In the genomic region with DNA sequence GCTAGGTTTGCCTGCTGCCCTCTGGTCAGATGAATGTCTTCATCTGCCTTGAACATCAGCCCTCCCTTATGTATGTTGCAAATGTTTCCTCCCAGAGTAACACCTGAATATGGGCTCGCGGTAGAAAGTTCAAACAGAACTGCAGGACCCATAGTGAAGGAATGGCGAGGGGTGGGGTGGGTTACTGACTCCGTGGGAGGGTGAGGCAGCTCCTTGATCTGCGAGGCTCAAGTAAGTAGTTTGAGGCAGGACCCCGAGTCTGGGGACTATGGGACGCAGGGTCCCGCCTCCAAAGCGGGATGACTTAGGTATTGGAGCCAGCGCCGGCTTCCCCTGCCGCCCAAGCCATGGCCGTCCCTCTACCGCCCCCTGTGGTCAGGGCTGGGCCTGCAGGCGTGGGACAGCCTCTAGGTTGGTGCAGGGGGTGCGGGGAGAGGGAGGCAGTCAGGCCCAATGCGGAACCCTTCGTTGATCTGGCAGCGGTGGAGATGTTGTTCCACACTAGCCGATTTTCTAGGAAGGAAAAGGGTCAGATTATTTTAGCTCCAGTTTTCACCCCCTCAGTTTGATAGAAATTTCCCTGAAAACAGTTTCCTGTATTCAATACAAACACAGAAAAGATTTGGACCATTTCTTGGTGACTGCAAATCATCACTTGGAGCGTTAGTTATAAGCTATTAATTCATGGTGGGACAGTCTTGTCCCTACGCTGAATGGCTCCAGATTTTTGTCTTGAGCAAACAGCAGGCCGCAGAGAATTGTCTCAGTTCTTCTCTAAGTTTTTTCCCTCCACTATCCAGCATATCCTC, we compare ENCODE assay signal across 7 cellular contexts.
DNase-seq lines count a peak whose midpoint lies in the region; ATAC-seq and TF ChIP-seq lines count a peak whose summit lies in the region.

No MANE protein-coding gene starts in this region.

- peak; percentile 31 for DNase-seq in T-helper 2 cell treated with Interferon-gamma antibody and Interleukin-4, amounts not matched to agents 5 μg/mL and 100 μg/mL, for 36 hours (ENCODE audit: low spot score)
- peak; percentile 72 for DNase-seq in dermis blood vessel endothelial cell
- peak; percentile 89 for DNase-seq in mesenteric fat pad (ENCODE audit: low spot score)
- peak; percentile 72 for DNase-seq in transverse colon

- H3K4me1 ChIP-seq in HEK293 (ENCODE audit: control insufficient read depth, insufficient read depth, low read length) (peaks cover 3% of the 10 kb centered on the region; the same call in 1 of the 2 replicates), transverse colon (no peaks in the 10 kb centered on the region)

- no peaks in the 10 kb centered on the region for H3K4me1 Mint-ChIP-seq in T-helper 2 cell treated with Interferon-gamma antibody and Interleukin-4, amounts not matched to agents 5 μg/mL and 100 μg/mL, for 36 hours (ENCODE audit: low read depth)

- no peak for TF ChIP-seq POLR2A in transverse colon (IDR thresholded peaks at IDR 0.05)

- H3K27me3 ChIP-seq in transverse colon: no peaks in the 10 kb centered on the region

- H3K4me3 Mint-ChIP-seq in T-helper 2 cell treated with Interferon-gamma antibody and Interleukin-4, amounts not matched to agents 5 μg/mL and 100 μg/mL, for 36 hours: no peak overlapping the region

- intact Hi-C loops in transverse colon (cut with DNase I; ENCODE audit: low total_unique reads): no loop called here

- ATAC-seq in HG03439 (IDR thresholded peaks at IDR 0.05; ENCODE audit: unreplicated experiment): no peak
- no peak for ATAC-seq in HG02610 (IDR thresholded peaks at IDR 0.05; ENCODE audit: unreplicated experiment)

- TF ChIP-seq CTCF in HEK293 (tag by site-specific recombination; IDR thresholded peaks at IDR 0.05) (0 out of 2 replicates have a peak, but pooled peaks have one; percentile 42), transverse colon (IDR thresholded peaks at IDR 0.05) (peak; percentile 55 to 79 (median 69))

- H3K4me3 ChIP-seq in HEK293 (ENCODE audit: low read depth, low read length): no peak overlapping the region
- no peak overlapping the region for H3K4me3 ChIP-seq in transverse colon

- H3K36me3 ChIP-seq in HEK293 (ENCODE audit: control insufficient read depth in 2 of 2, insufficient read depth in 1 of 2, low read length in 2 of 2) (no peaks in the 10 kb centered on the region), transverse colon (no peaks in the 10 kb centered on the region)

- POLR2A ChIA-PET in HEK293 (lab: Yijun Ruan, JAX): no interaction called here

- no peaks in the 10 kb centered on the region for H3K9me3 Mint-ChIP-seq in T-helper 2 cell treated with Interferon-gamma antibody and Interleukin-4, amounts not matched to agents 5 μg/mL and 100 μg/mL, for 36 hours

- H3K9me3 ChIP-seq in HEK293 (ENCODE audit: control insufficient read depth, insufficient read depth, low read depth, low read length) (no peaks in the 10 kb centered on the region), transverse colon (no peaks in the 10 kb centered on the region)

- CTCF ChIA-PET in HEK293 (lab: Yijun Ruan, JAX): interaction anchor here (0.6 to 3.7 kb wide), 28 partner anchors 9 to 511 kb away, joined by 3 to 25 read pairs (median 4); no protein-coding TSS in a partner anchor

- no peak for TF ChIP-seq EP300 in transverse colon (IDR thresholded peaks at IDR 0.05; ENCODE audit: low read depth)

- WGBS in transverse colon (ENCODE audit: low coverage in 1 of 2), 2 donors: 64 to 73% methylated on average over 5 to 23 of the region's 23 CpGs

- H3K27me3 Mint-ChIP-seq in T-helper 2 cell treated with Interferon-gamma antibody and Interleukin-4, amounts not matched to agents 5 μg/mL and 100 μg/mL, for 36 hours (ENCODE audit: low read depth): no peaks in the 10 kb centered on the region

- no peaks in the 10 kb centered on the region for H3K36me3 Mint-ChIP-seq in T-helper 2 cell treated with Interferon-gamma antibody and Interleukin-4, amounts not matched to agents 5 μg/mL and 100 μg/mL, for 36 hours (ENCODE audit: low read depth)

- no peak overlapping the region for H3K27ac Mint-ChIP-seq in T-helper 2 cell treated with Interferon-gamma antibody and Interleukin-4, amounts not matched to agents 5 μg/mL and 100 μg/mL, for 36 hours

- H3K27ac ChIP-seq in HEK293 (ENCODE audit: extremely low read depth, low read depth, low read length) (no peak overlapping the region), transverse colon (no peak overlapping the region)

- in situ Hi-C loops in transverse colon (cut with MboI; ENCODE audit: low pct_ligation_motif_present in 1 of 4, low pct_unique_long_range_greater_than_20kb in 1 of 4, low sequenced_read_pairs in 3 of 4): loop anchor here in 1 of 4 donors (25.0 kb wide), 1 partner anchor 339 kb away; no protein-coding TSS in a partner anchor

TF ChIP-seq in HEK293, 187 proteins besides CTCF, POLR2A, EP300 and RAD21:
- TF ChIP-seq ZFHX2 (tag by site-specific recombination; conservative IDR thresholded peaks at IDR 0.05): 0 out of 2 replicates have a peak, but pooled peaks have one; percentile 8
- no peak for TF ChIP-seq ZNF362 (tag by site-specific recombination; IDR thresholded peaks at IDR 0.05)

Comparison
In these comparisons a context has a peak if more than half of its experiments do, and no peak if none do; other contexts are left out.
1. DNase-seq: peak in every context shown above with its lines; median percentile 89 in mesenteric fat pad; 72 in dermis blood vessel endothelial cell; 72 in transverse colon; 31 in T-helper 2 cell treated with Interferon-gamma antibody and Interleukin-4, amounts not matched to agents 5 μg/mL and 100 μg/mL, for 36 hours.